Comparison of ENCODE assay signal across 3 cellular contexts in the genomic region with DNA sequence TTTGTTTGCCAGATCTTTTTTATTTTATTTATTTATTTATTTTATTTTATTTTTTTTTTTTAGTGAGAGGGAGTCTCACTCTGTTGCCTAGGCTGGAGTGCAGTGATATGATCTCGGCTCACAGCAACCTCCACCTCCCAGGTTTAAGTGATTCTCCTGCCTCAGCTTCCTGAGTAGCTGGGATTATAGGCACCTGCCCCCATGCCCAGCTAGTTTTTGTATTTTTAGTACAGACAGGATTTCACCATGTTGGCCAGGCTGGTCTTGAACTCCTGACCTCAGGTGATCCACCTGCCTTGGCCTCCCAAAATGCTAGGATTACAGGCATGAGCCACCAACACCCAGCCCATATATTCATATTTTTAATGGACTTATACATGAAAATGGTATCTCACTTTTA. TPM values are rescaled to one million over a fixed set of nuclear protein-coding genes. Genes with fewer than 3 reads are reported as not detected.
"Had no signal": no experiment of that assay in that cellular context is flagged by ENCODE, and none has a peak within 500 bp of the region (broad histone marks: within the 10 kb centered on the region; RNA-seq: fewer than 3 reads in every experiment).

No MANE protein-coding gene starts in this region.

RNA-seq across cellular contexts. Expression of a gene that starts 3.1 kb away (rescaled TPM):
- polyA plus RNA-seq: neural cell had no signal

RNA-seq across cellular contexts. Expression of a gene that starts 30.7 kb away (rescaled TPM):
- total RNA-seq: osteoblast, tibial nerve had no signal
- polyA plus RNA-seq: neural cell had no signal
